Comparison of ENCODE assay signal across 20 cellular contexts in genomic region chr6:154767419-154767818, GRCh38. TPM values are rescaled to one million over a fixed set of nuclear protein-coding genes. Genes with fewer than 3 reads are reported as not detected.
DNase-seq lines count a peak whose midpoint lies in the region; ATAC-seq and TF ChIP-seq lines count a peak whose summit lies in the region.
"Had no signal": no experiment of that assay in that cellular context is flagged by ENCODE, and none has a peak within 500 bp of the region (broad histone marks: within the 10 kb centered on the region; RNA-seq: fewer than 3 reads in every experiment).

No MANE protein-coding gene starts in this region.

- H3K9me3 Mint-ChIP-seq in effector memory CD8-positive, alpha-beta T cell = no peaks in the 10 kb centered on the region
- H3K9me3 Mint-ChIP-seq: activated naive CD8-positive, alpha-beta T cell treated with anti-CD3 and anti-CD28 coated beads, Interleukin-2, amount 10 ng/mL, durations not matched to agents 7 days and 5 days; CD8-positive, alpha-beta T cell had no signal

- DNase-seq in NCI-H2171 treated with DMSO at 0.1 percent for 48 hours (lab: John Stamatoyannopoulos, UW) (peak; percentile 31), NCI-H2171 (lab: John Stamatoyannopoulos, UW) (no peak), HEK293T (ENCODE audit: extremely low spot score) (no peak), trophoblast cell (no peak), NCI-H2081 (lab: John Stamatoyannopoulos, UW) (no peak)
- DNase-seq in effector memory CD8-positive, alpha-beta T cell = no peak
- DNase-seq: activated CD4-positive, alpha-beta T cell treated with anti-CD3 and anti-CD28 coated beads, Interleukin-2, amount 10 ng/mL, durations not matched to agents 24 days and 14 days; activated naive CD8-positive, alpha-beta T cell treated with anti-CD3 and anti-CD28 coated beads, Interleukin-2, amount 10 ng/mL, durations not matched to agents 7 days and 5 days; CD8-positive, alpha-beta T cell; heart left ventricle; mesenchymal stem cell; NCI-H1417 treated with DMSO at 0.1 percent for 48 hours; NCI-H510A treated with DMSO at 0.1 percent for 48 hours; SIG-M5; sigmoid colon; transverse colon had no signal

- WGBS in trophoblast cell (ENCODE audit: extremely low coverage, insufficient coverage, insufficient read length) = no CpG with 5 or more reads among the region's 4 CpGs

- H4K12ac ChIP-seq in trophoblast cell (ENCODE audit: low read depth, low read length) = no peak overlapping the region

- H3K4me1 ChIP-seq in trophoblast cell (ENCODE audit: control insufficient read depth in 1 of 2, insufficient read depth in 2 of 2, low read length in 2 of 2) = peaks cover 0 to 3% of the 10 kb centered on the region in 2 experiments

- no peak for ATAC-seq in effector memory CD8-positive, alpha-beta T cell (replicated peaks)
- ATAC-seq in HG03159 (IDR thresholded peaks at IDR 0.05; ENCODE audit: unreplicated experiment) (no peak), HG03354 (IDR thresholded peaks at IDR 0.05; ENCODE audit: poor library complexity, severe bottlenecking, unreplicated experiment) (no peak)
- ATAC-seq: CD8-positive, alpha-beta T cell; HCT116 had no signal

- H3K9me3 ChIP-seq in trophoblast cell (ENCODE audit: insufficient read depth, low read depth, low read length) = no peaks in the 10 kb centered on the region
- H3K9me3 ChIP-seq: sigmoid colon, transverse colon had no signal

- H3K23ac ChIP-seq in trophoblast cell (ENCODE audit: low read length) = no peak overlapping the region

- peaks cover 8% of the 10 kb centered on the region for H3K79me2 ChIP-seq in trophoblast cell (ENCODE audit: control insufficient read depth, insufficient read depth, low read length, poor library complexity)

- H3K14ac ChIP-seq in trophoblast cell (ENCODE audit: low read length) = no peak overlapping the region

- no peak overlapping the region for H2BK120ac ChIP-seq in trophoblast cell (ENCODE audit: insufficient read depth, low read length, poor library complexity)

- H2BK12ac ChIP-seq in trophoblast cell (ENCODE audit: low read length) = no peak overlapping the region

- no peak overlapping the region for H4K8ac ChIP-seq in trophoblast cell (ENCODE audit: low read depth, low read length)

- no peak overlapping the region for H4K91ac ChIP-seq in trophoblast cell (ENCODE audit: low read depth, low read length)

- H3K4ac ChIP-seq in trophoblast cell (ENCODE audit: low read depth, low read length) = peak overlapping the region; percentile 87

- CTCF ChIA-PET in HEK293T (lab: Yijun Ruan, JAX) = no interaction called here

- H3K9ac ChIP-seq in trophoblast cell (ENCODE audit: low read length) = no peak overlapping the region

- H3K4me3 ChIP-seq in trophoblast cell (ENCODE audit: low read depth, low read length) = no peak overlapping the region
- H3K4me3 ChIP-seq: heart left ventricle, sigmoid colon, transverse colon had no signal

- POLR2A ChIA-PET in HEK293T (lab: Yijun Ruan, JAX) = no interaction called here

- H3K79me1 ChIP-seq in trophoblast cell (ENCODE audit: low read length) = no peaks in the 10 kb centered on the region

- no peak overlapping the region for H2BK5ac ChIP-seq in trophoblast cell (ENCODE audit: low read depth, low read length, poor library complexity)

- H3K36me3 Mint-ChIP-seq in effector memory CD8-positive, alpha-beta T cell (ENCODE audit: insufficient read depth) = peaks cover 27% of the 10 kb centered on the region

- H2AK5ac ChIP-seq in trophoblast cell (ENCODE audit: low read length) = no peak overlapping the region

- H2AFZ ChIP-seq in trophoblast cell (ENCODE audit: insufficient read depth, low read length, poor library complexity) = no peak overlapping the region

- no peak overlapping the region for H3K27ac ChIP-seq in trophoblast cell (ENCODE audit: low read depth, low read length)
- H3K27ac ChIP-seq: 22Rv1, transverse colon had no signal

- no peaks in the 10 kb centered on the region for H3K36me3 ChIP-seq in trophoblast cell (ENCODE audit: control insufficient read depth in 1 of 2, insufficient read depth in 2 of 2, low read length in 2 of 2)
- H3K36me3 ChIP-seq: sigmoid colon, transverse colon had no signal

- no peak overlapping the region for H3K18ac ChIP-seq in trophoblast cell (ENCODE audit: low read length)

- no peaks in the 10 kb centered on the region for H3K27me3 ChIP-seq in trophoblast cell (ENCODE audit: insufficient read depth, low read length)
- H3K27me3 ChIP-seq: heart left ventricle, sigmoid colon, transverse colon had no signal

- H3K27me3 Mint-ChIP-seq in effector memory CD8-positive, alpha-beta T cell = no peaks in the 10 kb centered on the region
- H3K27me3 Mint-ChIP-seq: activated CD4-positive, alpha-beta T cell treated with anti-CD3 and anti-CD28 coated beads, Interleukin-2, amount 10 ng/mL, durations not matched to agents 24 days and 14 days; activated naive CD8-positive, alpha-beta T cell treated with anti-CD3 and anti-CD28 coated beads, Interleukin-2, amount 10 ng/mL, durations not matched to agents 7 days and 5 days had no signal

- H3K4me2 ChIP-seq in trophoblast cell (ENCODE audit: low read length) = no peak overlapping the region

- peak overlapping the region in 1 of 2 donors; percentile 59 for H3K27ac Mint-ChIP-seq in effector memory CD8-positive, alpha-beta T cell
- H3K27ac Mint-ChIP-seq: activated CD4-positive, alpha-beta T cell treated with anti-CD3 and anti-CD28 coated beads, Interleukin-2, amount 10 ng/mL, durations not matched to agents 24 days and 14 days; activated naive CD8-positive, alpha-beta T cell treated with anti-CD3 and anti-CD28 coated beads, Interleukin-2, amount 10 ng/mL, durations not matched to agents 7 days and 5 days had no signal

- H3K4me3 Mint-ChIP-seq in effector memory CD8-positive, alpha-beta T cell = peak overlapping the region; percentile 23 to 45
- H3K4me3 Mint-ChIP-seq: activated CD4-positive, alpha-beta T cell treated with anti-CD3 and anti-CD28 coated beads, Interleukin-2, amount 10 ng/mL, durations not matched to agents 24 days and 14 days; activated naive CD8-positive, alpha-beta T cell treated with anti-CD3 and anti-CD28 coated beads, Interleukin-2, amount 10 ng/mL, durations not matched to agents 7 days and 5 days; CD8-positive, alpha-beta T cell had no signal

- peaks cover 61 to 83% of the 10 kb centered on the region in 2 donors for H3K4me1 Mint-ChIP-seq in effector memory CD8-positive, alpha-beta T cell (ENCODE audit: low read depth in 2 of 2)

TF ChIP-seq in HEK293T, 16 proteins besides CTCF, POLR2A, EP300 and RAD21:
- TF ChIP-seq BHLHE40 (IDR thresholded peaks at IDR 0.05; ENCODE audit: borderline replicate concordance) (no peak), ZNF384 (IDR thresholded peaks at IDR 0.05) (peak; percentile 63), FOXK2 (IDR thresholded peaks at IDR 0.05) (no peak)

RNA-seq across cellular contexts. Expression of gene SCAF8, which starts 34.2 kb away (rescaled TPM):
- 24.2 and 25.5 TPM in 2 replicates for polyA plus RNA-seq in trophoblast cell (2013)
